ENCODE assay signal across 8 cellular contexts in genomic region chr1:31955917-31956736, GRCh38. TPM values are rescaled to one million over a fixed set of nuclear protein-coding genes. Genes with fewer than 3 reads are reported as not detected.
A peak's percentile ranks its signal among the peaks of the same experiment; 100 is the strongest.
DNase-seq lines count a peak whose midpoint lies in the region; ATAC-seq and TF ChIP-seq lines count a peak whose summit lies in the region.

No MANE protein-coding gene starts in this region.

- no peaks in the 10 kb centered on the region for H3K9me3 ChIP-seq in adipocyte (ENCODE audit: control insufficient read depth, low read length)
- H3K9me3 ChIP-seq in right atrium auricular region: no peaks in the 10 kb centered on the region

- TF ChIP-seq CTCF in right atrium auricular region (IDR thresholded peaks at IDR 0.05): peak in 1 of 2 donors; percentile 52

- H3K27ac ChIP-seq in right atrium auricular region: peak overlapping the region; percentile 92 to 93

- H3K4me3 ChIP-seq in adipocyte (ENCODE audit: low read length) (peak overlapping the region; percentile 42), right atrium auricular region (no peak overlapping the region), skeletal muscle cell (ENCODE audit: low read depth, low read length) (no peak overlapping the region)

- H3K27me3 ChIP-seq in adipocyte (replicated peaks; ENCODE audit: control insufficient read depth, insufficient read depth, low read length) (no peaks in the 10 kb centered on the region), right atrium auricular region (no peaks in the 10 kb centered on the region)

- peak; percentile 69 for ATAC-seq in HG03342 (IDR thresholded peaks at IDR 0.05; ENCODE audit: unreplicated experiment)

- peak overlapping the region; percentile 81 for H3K9ac ChIP-seq in adipocyte (ENCODE audit: low read length)

- DNase-seq in activated gamma-delta T cell treated with Interleukin-2 at 50 U/mL for 16 hours: peak; percentile 59
- no peak for DNase-seq in activated gamma-delta T cell (lab: John Stamatoyannopoulos, UW)
- DNase-seq in SW480 (ENCODE audit: low spot score): peak; percentile 72
- DNase-seq in adipocyte (ENCODE audit: low read depth): peak; percentile 99
- DNase-seq in right atrium auricular region (ENCODE audit: low spot score): peak; percentile 94
- DNase-seq in skeletal muscle cell (ENCODE audit: low read depth): peak; percentile 99
- no peak for DNase-seq in NCI-H510A treated with DMSO at 0.1 percent for 48 hours (lab: John Stamatoyannopoulos, UW)

- H3K4me1 ChIP-seq in adipocyte (ENCODE audit: control insufficient read depth, insufficient read depth, low read length) (peaks cover 54% of the 10 kb centered on the region), right atrium auricular region (peaks cover 0 to 48% of the 10 kb centered on the region in 2 donors)

- no peaks in the 10 kb centered on the region for H3K36me3 ChIP-seq in adipocyte (ENCODE audit: control insufficient read depth, insufficient read depth, low read length, severe bottlenecking)
- no peaks in the 10 kb centered on the region for H3K36me3 ChIP-seq in right atrium auricular region

RNA-seq across cellular contexts. Expression of gene PTP4A2, which starts 18.0 kb away (rescaled TPM):
- 100 to 1,000 TPM; 261 to 319 TPM for total RNA-seq in right atrium auricular region

RNA-seq across cellular contexts. Expression of gene KHDRBS1, which starts 57.5 kb away (rescaled TPM):
- 10 to 100 TPM; 44.5 to 47.2 TPM for total RNA-seq in right atrium auricular region

Comparison
In these comparisons a context has a peak if more than half of its experiments do, and no peak if none do; other contexts are left out.
1. DNase-seq: peak in activated gamma-delta T cell treated with Interleukin-2 at 50 U/mL for 16 hours (single experiment), SW480 (single experiment), adipocyte (single experiment), right atrium auricular region (single experiment) and skeletal muscle cell (single experiment); none in activated gamma-delta T cell (single experiment) and NCI-H510A treated with DMSO at 0.1 percent for 48 hours (single experiment).